Comparison of ENCODE assay signal across 8 cellular contexts in genomic region chr2:47174731-47175361, GRCh38. TPM values are rescaled to one million over a fixed set of nuclear protein-coding genes. Genes with fewer than 3 reads are reported as not detected.
DNase-seq lines count a peak whose midpoint lies in the region; ATAC-seq and TF ChIP-seq lines count a peak whose summit lies in the region.

No MANE protein-coding gene starts in this region.

- H3K36me3 ChIP-seq in CD8-positive, alpha-beta T cell (ENCODE audit: insufficient read depth, low read length), result peaks cover 7% of the 10 kb centered on the region
- no peaks in the 10 kb centered on the region for H3K36me3 ChIP-seq in right lobe of liver
- H3K36me3 ChIP-seq in stomach smooth muscle (ENCODE audit: control insufficient read depth in 2 of 2, insufficient read depth in 2 of 2, low read length in 2 of 2), result peaks cover 0 to 5% of the 10 kb centered on the region in 2 donors

- no peak for TF ChIP-seq CTCF in CD8-positive, alpha-beta T cell (IDR thresholded peaks at IDR 0.05)
- no peak for TF ChIP-seq CTCF in HFF-Myc (IDR thresholded peaks at IDR 0.05; ENCODE audit: low read depth, low read length, missing control alignments)
- TF ChIP-seq CTCF in right lobe of liver (IDR thresholded peaks at IDR 0.05), result no peak

- intact Hi-C loops in CD8-positive, alpha-beta T cell (cut with DNase I, micrococcal nuclease), result no loop called here
- intact Hi-C loops in right lobe of liver (cut with DNase I), result no loop called here

- peak overlapping the region; percentile 99 for H3K27ac ChIP-seq in CD8-positive, alpha-beta T cell (ENCODE audit: low read depth, low read length)
- H3K27ac ChIP-seq in right lobe of liver (peak overlapping the region; percentile 97 to 99 (median 98)), stomach smooth muscle (ENCODE audit: low read length) (peak overlapping the region; percentile 100)

- peaks cover 66% of the 10 kb centered on the region for H3K4me1 Mint-ChIP-seq in CD8-positive, alpha-beta T cell (ENCODE audit: low read depth)

- TF ChIP-seq POLR2A in right lobe of liver (IDR thresholded peaks at IDR 0.05), result no peak

- no peaks in the 10 kb centered on the region for H3K9me3 Mint-ChIP-seq in CD8-positive, alpha-beta T cell

- ATAC-seq in CD8-positive, alpha-beta T cell, result peak; percentile 6
- ATAC-seq in right lobe of liver, result peak in 1 of 4 donors; percentile 48
- ATAC-seq in GM21381 (IDR thresholded peaks at IDR 0.05; ENCODE audit: unreplicated experiment), result no peak
- ATAC-seq in HG02973 (IDR thresholded peaks at IDR 0.05; ENCODE audit: unreplicated experiment), result no peak

- H3K4me3 ChIP-seq in CD8-positive, alpha-beta T cell (ENCODE audit: low read depth, low read length), result peak overlapping the region; percentile 49
- H3K4me3 ChIP-seq in HFF-Myc (replicated peaks; ENCODE audit: low read depth, low read length) (peak overlapping the region; percentile 69), right lobe of liver (peak overlapping the region; percentile 75 to 96 (median 94)), stomach smooth muscle (ENCODE audit: low read length in 2 of 2) (peak overlapping the region; percentile 96 to 99)

- H3K27me3 Mint-ChIP-seq in CD8-positive, alpha-beta T cell (ENCODE audit: low read depth), result no peaks in the 10 kb centered on the region

- H3K4me1 ChIP-seq in CD8-positive, alpha-beta T cell (ENCODE audit: insufficient read depth, low read length), result peaks cover 54% of the 10 kb centered on the region
- H3K4me1 ChIP-seq in right lobe of liver (peaks cover 0 to 45% (median 13%) of the 10 kb centered on the region in 4 donors), stomach smooth muscle (ENCODE audit: control insufficient read depth, insufficient read depth, low read length) (peaks cover 16% of the 10 kb centered on the region)

- no peaks in the 10 kb centered on the region for H3K27me3 ChIP-seq in CD8-positive, alpha-beta T cell (ENCODE audit: insufficient read depth, low read length)
- H3K27me3 ChIP-seq in right lobe of liver, result no peaks in the 10 kb centered on the region
- no peaks in the 10 kb centered on the region for H3K27me3 ChIP-seq in stomach smooth muscle (ENCODE audit: control insufficient read depth in 1 of 2, insufficient read depth in 2 of 2, low read length in 2 of 2)

- CTCF ChIA-PET in CD8-positive, alpha-beta T cell (lab: Charles Lee), result no interaction called here

- H3K9ac ChIP-seq in stomach smooth muscle (ENCODE audit: low read length in 2 of 2), result peak overlapping the region; percentile 99 to 100

- 5% methylated on average over 15 of the region's 15 CpGs for WGBS in right lobe of liver (ENCODE audit: insufficient coverage, low coverage, low lambda C conversion rate, missing lambda C conversion rate)

- peak in 3 of 7 experiments; percentile 19 to 60 (median 37) for DNase-seq in CD8-positive, alpha-beta T cell
- no peak for DNase-seq in HFF-Myc (ENCODE audit: extremely low read depth, low read depth)
- peak; percentile 95 for DNase-seq in RPMI8226
- peak; percentile 45 for DNase-seq in central memory CD4-positive, alpha-beta T cell
- peak in 2 of 3 donors; percentile 28 to 57 for DNase-seq in right lobe of liver

- H3K9me3 ChIP-seq in CD8-positive, alpha-beta T cell (ENCODE audit: low read length), result no peaks in the 10 kb centered on the region
- H3K9me3 ChIP-seq in right lobe of liver (no peaks in the 10 kb centered on the region), stomach smooth muscle (ENCODE audit: control insufficient read depth in 2 of 2, low read length in 2 of 2) (no peaks in the 10 kb centered on the region)

- H3K36me3 Mint-ChIP-seq in CD8-positive, alpha-beta T cell, result peaks cover 29% of the 10 kb centered on the region

- POLR2A ChIA-PET in CD8-positive, alpha-beta T cell (lab: Charles Lee), result interaction anchor here (0.8 kb wide), 1 partner anchor 19 kb away, joined by 3 read pairs; no protein-coding TSS in a partner anchor

- H3K4me3 Mint-ChIP-seq in CD8-positive, alpha-beta T cell, result peak overlapping the region; percentile 92

- peak overlapping the region; percentile 89 for H3K27ac Mint-ChIP-seq in CD8-positive, alpha-beta T cell

RNA-seq across cellular contexts. Expression of gene CALM2, which starts 1.5 kb away (rescaled TPM):
- total RNA-seq in CD8-positive, alpha-beta T cell, result 100 to 1,000 TPM; 185 to 201 TPM
- total RNA-seq in right lobe of liver, result 100 to 1,000 TPM; 130 to 301 (median 227) TPM

RNA-seq across cellular contexts. Expression of gene STPG4, which starts 19.7 kb away (rescaled TPM):
- total RNA-seq in CD8-positive, alpha-beta T cell, result under 1 TPM in 1 of 2 experiments, not detected in 1; 0.39 TPM
- not detected for total RNA-seq in right lobe of liver
